ENCODE assay signal across 20 cellular contexts in genomic region chr15:71632571-71633195, GRCh38.
DNase-seq lines count a peak whose midpoint lies in the region; ATAC-seq and TF ChIP-seq lines count a peak whose summit lies in the region.
"Had no signal": no experiment of that assay in that cellular context is flagged by ENCODE, and none has a peak within 500 bp of the region (broad histone marks: within the 10 kb centered on the region; RNA-seq: fewer than 3 reads in every experiment).

No MANE protein-coding gene starts in this region.

- H3K4me3 Mint-ChIP-seq in mesothelial cell of epicardium = no peak overlapping the region
- H3K4me3 Mint-ChIP-seq: CD4-positive, alpha-beta T cell had no signal

- H3K36me3 Mint-ChIP-seq in mesothelial cell of epicardium = peaks cover 2% of the 10 kb centered on the region

- H3K4me1 ChIP-seq in left ventricle myocardium inferior (peaks cover 43% of the 10 kb centered on the region), right cardiac atrium (ENCODE audit: control insufficient read depth, insufficient read depth, low read length) (peaks cover 3% of the 10 kb centered on the region), sigmoid colon (peaks cover 0 to 24% (median 5%) of the 10 kb centered on the region in 4 donors)
- H3K4me1 ChIP-seq: BLaER1 treated with 17β-estradiol and CSF1 and Interleukin-3, amounts not matched to agents 10 nM and 100 nM had no signal

- H3K4me3 ChIP-seq in left ventricle myocardium inferior = no peak overlapping the region
- no peak overlapping the region for H3K4me3 ChIP-seq in right cardiac atrium (ENCODE audit: low read length)
- no peak overlapping the region for H3K4me3 ChIP-seq in sigmoid colon
- H3K4me3 ChIP-seq: BLaER1 treated with 17β-estradiol and CSF1 and Interleukin-3, amounts not matched to agents 10 nM and 100 nM had no signal

- TF ChIP-seq CTCF in left ventricle myocardium inferior (IDR thresholded peaks at IDR 0.05; ENCODE audit: borderline replicate concordance) = no peak
- no peak for TF ChIP-seq CTCF in mesothelial cell of epicardium (IDR thresholded peaks at IDR 0.05; ENCODE audit: unreplicated experiment)
- no peak for TF ChIP-seq CTCF in sigmoid colon (IDR thresholded peaks at IDR 0.05)

- H3K27ac ChIP-seq in left ventricle myocardium inferior (replicated peaks) (peak overlapping the region; percentile 60), right cardiac atrium (ENCODE audit: low read length) (no peak overlapping the region), sigmoid colon (no peak overlapping the region)
- H3K27ac ChIP-seq: BLaER1 treated with 17β-estradiol and CSF1 and Interleukin-3, amounts not matched to agents 10 nM and 100 nM had no signal

- H3K9me3 Mint-ChIP-seq in mesothelial cell of epicardium = no peaks in the 10 kb centered on the region
- H3K9me3 Mint-ChIP-seq: CD4-positive, alpha-beta T cell had no signal

- H3K27ac Mint-ChIP-seq in mesothelial cell of epicardium = peak overlapping the region; percentile 45
- H3K27ac Mint-ChIP-seq: CD4-positive, alpha-beta T cell had no signal

- no peaks in the 10 kb centered on the region for H3K27me3 Mint-ChIP-seq in mesothelial cell of epicardium (ENCODE audit: low read depth)

- ATAC-seq in right cardiac atrium (no peak), HG03280 (IDR thresholded peaks at IDR 0.05; ENCODE audit: unreplicated experiment) (no peak)
- ATAC-seq: HepG2 had no signal

- H3K27me3 ChIP-seq in left ventricle myocardium inferior (ENCODE audit: low read depth) (no peaks in the 10 kb centered on the region), right cardiac atrium (ENCODE audit: control insufficient read depth, insufficient read depth) (no peaks in the 10 kb centered on the region), sigmoid colon (no peaks in the 10 kb centered on the region)
- H3K27me3 ChIP-seq: BLaER1 treated with 17β-estradiol and CSF1 and Interleukin-3, amounts not matched to agents 10 nM and 100 nM had no signal

- no peak for TF ChIP-seq POLR2A in sigmoid colon (IDR thresholded peaks at IDR 0.05)

- no peaks in the 10 kb centered on the region for H3K36me3 ChIP-seq in left ventricle myocardium inferior
- no peaks in the 10 kb centered on the region for H3K36me3 ChIP-seq in sigmoid colon
- H3K36me3 ChIP-seq: BLaER1 treated with 17β-estradiol and CSF1 and Interleukin-3, amounts not matched to agents 10 nM and 100 nM had no signal

- H3K4me1 Mint-ChIP-seq in mesothelial cell of epicardium = peaks cover 59% of the 10 kb centered on the region

- no peak for DNase-seq in left ventricle myocardium inferior
- DNase-seq in right cardiac atrium = no peak
- DNase-seq in fibroblast of peridontal ligament (ENCODE audit: extremely low read depth) = peak; percentile 71
- no peak for DNase-seq in mesothelial cell of epicardium (ENCODE audit: low spot score in 2 of 2, unreplicated experiment in 2 of 2)
- DNase-seq in OCI-M2 (lab: John Stamatoyannopoulos, UW; ENCODE audit: unreplicated experiment) = no peak
- no peak for DNase-seq in sigmoid colon
- DNase-seq: AML-193; CD4-positive, alpha-beta T cell; MV-4-11; NCI-H1105; NCI-H1436 treated with DMSO at 0.1 percent for 48 hours; NCI-H1930; NCI-H2107; NCI-H446 treated with DMSO at 0.1 percent for 48 hours; NCI-H526; RPMI8226; SHP77 had no signal

- H3K9me3 ChIP-seq in left ventricle myocardium inferior (replicated peaks) (no peaks in the 10 kb centered on the region), right cardiac atrium (ENCODE audit: control insufficient read depth, low read length) (no peaks in the 10 kb centered on the region), sigmoid colon (no peaks in the 10 kb centered on the region)
- H3K9me3 ChIP-seq: BLaER1 treated with 17β-estradiol and CSF1 and Interleukin-3, amounts not matched to agents 10 nM and 100 nM had no signal

- intact Hi-C loops in left ventricle myocardium inferior (cut with micrococcal nuclease) = no loop called here
- intact Hi-C loops in right cardiac atrium (cut with DNase I) = no loop called here
- intact Hi-C loops in sigmoid colon (cut with DNase I) = no loop called here

- WGBS in right cardiac atrium = 54% methylated on average over 3 of the region's 3 CpGs
- WGBS in sigmoid colon, 2 donors = 13 to 47% methylated on average over 3 of the region's 3 CpGs

- no peak for TF ChIP-seq EP300 in sigmoid colon (IDR thresholded peaks at IDR 0.05)
